ENCODE assay signal across 25 cellular contexts in genomic region chr13:112331675-112332074, GRCh38. TPM values are rescaled to one million over a fixed set of nuclear protein-coding genes. Genes with fewer than 3 reads are reported as not detected.
"Had no signal": no experiment of that assay in that cellular context is flagged by ENCODE, and none has a peak within 500 bp of the region (broad histone marks: within the 10 kb centered on the region; RNA-seq: fewer than 3 reads in every experiment).

No MANE protein-coding gene starts in this region.

- H3K4me1 ChIP-seq: parathyroid adenoma had no signal

- H3K36me3 Mint-ChIP-seq: brain; stimulated activated effector memory CD8-positive, alpha-beta T cell treated with anti-CD3 and anti-CD28 coated beads, Interleukin-12 subunit alpha, Interleukin-12 subunit beta, amount 100 ng/mL, for 72 hours had no signal

- DNase-seq: activated CD4-positive, alpha-beta T cell treated with anti-CD3 and anti-CD28 coated beads for 48 hours; activated CD4-positive, CD25-positive, alpha-beta regulatory T cell; activated CD8-positive, alpha-beta T cell treated with anti-CD3 and anti-CD28 coated beads for 36 hours; activated naive CD4-positive, alpha-beta T cell treated with anti-CD3 and anti-CD28 coated beads for 36 hours; activated naive CD8-positive, alpha-beta T cell treated with anti-CD3 and anti-CD28 coated beads, Interleukin-2, amount 50 U/mL, for 24 hours; activated T-cell treated with anti-CD3 and anti-CD28 coated beads, Interleukin-2, amount 50 U/mL, for 1 hour; anterior cingulate cortex; caudate nucleus; dorsolateral prefrontal cortex; heart left ventricle; immature natural killer cell; mesenchymal stem cell; natural killer cell; sigmoid colon; stimulated activated CD4-positive, alpha-beta T cell treated with anti-CD3 and anti-CD28 coated beads, Interleukin-4, amount 100 ng/mL, for 24 hours; stomach; trophoblast cell had no signal

- H3K79me2 ChIP-seq: parathyroid adenoma had no signal

- H3K36me3 ChIP-seq: heart left ventricle, sigmoid colon, stomach had no signal

- H3K9ac ChIP-seq: parathyroid adenoma had no signal

- H3K4me1 Mint-ChIP-seq: activated naive CD8-positive, alpha-beta T cell treated with anti-CD3 and anti-CD28 coated beads, Interleukin-2, amount 50 U/mL, for 24 hours; activated T-helper 17 cell treated with anti-CD3 and anti-CD28 coated beads, Interleukin-2, amount 50 U/mL, for 72 hours; immature natural killer cell; natural killer cell; stimulated activated effector memory CD8-positive, alpha-beta T cell treated with anti-CD3 and anti-CD28 coated beads, Interleukin-12 subunit alpha, Interleukin-12 subunit beta, amount 100 ng/mL, for 72 hours had no signal

- H2AFZ ChIP-seq: parathyroid adenoma had no signal

- H3K4me3 ChIP-seq: stomach had no signal

- H3K4me3 Mint-ChIP-seq: activated CD8-positive, alpha-beta T cell treated with anti-CD3 and anti-CD28 coated beads for 36 hours; activated naive CD4-positive, alpha-beta T cell treated with anti-CD3 and anti-CD28 coated beads for 36 hours; activated naive CD8-positive, alpha-beta T cell treated with anti-CD3 and anti-CD28 coated beads, Interleukin-2, amount 50 U/mL, for 24 hours; activated T-helper 17 cell treated with anti-CD3 and anti-CD28 coated beads, Interleukin-2, amount 50 U/mL, for 72 hours; immature natural killer cell; natural killer cell; stimulated activated effector memory CD8-positive, alpha-beta T cell treated with anti-CD3 and anti-CD28 coated beads, Interleukin-12 subunit alpha, Interleukin-12 subunit beta, amount 100 ng/mL, for 72 hours had no signal

- H3K27ac ChIP-seq: dorsolateral prefrontal cortex, heart left ventricle, parathyroid adenoma, sigmoid colon, stomach had no signal

- H3K27ac Mint-ChIP-seq: activated CD8-positive, alpha-beta T cell treated with anti-CD3 and anti-CD28 coated beads for 36 hours; activated naive CD4-positive, alpha-beta T cell treated with anti-CD3 and anti-CD28 coated beads for 36 hours; activated naive CD8-positive, alpha-beta T cell treated with anti-CD3 and anti-CD28 coated beads, Interleukin-2, amount 50 U/mL, for 24 hours; activated T-helper 17 cell treated with anti-CD3 and anti-CD28 coated beads, Interleukin-2, amount 50 U/mL, for 72 hours; brain; immature natural killer cell; natural killer cell; stimulated activated effector memory CD8-positive, alpha-beta T cell treated with anti-CD3 and anti-CD28 coated beads, Interleukin-12 subunit alpha, Interleukin-12 subunit beta, amount 100 ng/mL, for 72 hours had no signal

RNA-seq across cellular contexts. Expression of gene SPACA7, which starts 44.5 kb away (rescaled TPM):
- total RNA-seq: activated CD8-positive, alpha-beta T cell treated with anti-CD3 and anti-CD28 coated beads for 36 hours; activated naive CD4-positive, alpha-beta T cell treated with anti-CD3 and anti-CD28 coated beads for 36 hours; activated T-helper 17 cell treated with anti-CD3 and anti-CD28 coated beads, Interleukin-2, amount 50 U/mL, for 72 hours; dorsolateral prefrontal cortex; epithelial cell of proximal tubule; frontal cortex; heart left ventricle; liver; natural killer cell; sigmoid colon; stomach; temporal lobe had no signal
